9 cellular contexts compared by ENCODE assay signal in the genomic region with DNA sequence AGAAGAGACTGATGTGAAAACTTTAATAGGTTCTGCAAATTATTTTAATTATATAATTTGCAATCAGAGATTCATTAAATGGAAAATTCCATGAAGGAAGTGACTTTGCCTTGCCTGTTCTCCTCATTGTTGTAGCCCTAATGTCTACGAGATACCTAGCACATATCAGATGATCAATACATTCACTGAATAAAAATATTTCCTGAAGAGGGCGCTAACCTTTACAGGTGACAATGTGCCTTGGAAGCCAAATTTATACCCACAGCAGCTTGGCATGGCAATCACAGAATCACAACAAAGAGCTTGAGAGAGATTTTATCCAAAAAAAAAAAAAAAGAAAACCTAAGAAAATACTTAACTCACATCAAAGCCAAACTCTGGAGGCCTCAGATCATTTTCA. TPM values are rescaled to one million over a fixed set of nuclear protein-coding genes. Genes with fewer than 3 reads are reported as not detected.
A peak's percentile ranks its signal among the peaks of the same experiment; 100 is the strongest.
DNase-seq lines count a peak whose midpoint lies in the region; ATAC-seq, FAIRE-seq and TF ChIP-seq lines count a peak whose summit lies in the region.
"Had no signal": no experiment of that assay in that cellular context is flagged by ENCODE, and none has a peak within 500 bp of the region (broad histone marks: within the 10 kb centered on the region; RNA-seq: fewer than 3 reads in every experiment).

No MANE protein-coding gene starts in this region.

- peak; percentile 23 to 37 for DNase-seq in A549 (ENCODE audit: low read depth in 1 of 2, low spot score in 1 of 2)
- no peak for DNase-seq in GM12864 (ENCODE audit: low read depth)
- DNase-seq in NCI-H345 (lab: John Stamatoyannopoulos, UW) = peak; percentile 46
- no peak for DNase-seq in endothelial cell (ENCODE audit: low spot score)
- no peak for DNase-seq in upper lobe of right lung
- no peak for DNase-seq in activated gamma-delta T cell treated with Interleukin-2 at 50 U/mL for 16 hours
- no peak for DNase-seq in mucosa of gallbladder (ENCODE audit: low spot score)
- DNase-seq in NCI-H1048 (lab: John Stamatoyannopoulos, UW) = no peak

- TF ChIP-seq EP300 in A549 (IDR thresholded peaks at IDR 0.05) = no peak

- no peaks in the 10 kb centered on the region for H3K4me1 Mint-ChIP-seq in endothelial cell (ENCODE audit: unreplicated experiment)

- peaks cover 72% of the 10 kb centered on the region for H3K36me3 ChIP-seq in upper lobe of right lung

- POLR2A ChIA-PET in A549 (lab: Yijun Ruan, JAX) = no interaction called here

- intact Hi-C loops in upper lobe of right lung (cut with DNase I) = no loop called here

- H3K27ac Mint-ChIP-seq in endothelial cell (ENCODE audit: unreplicated experiment) = no peak overlapping the region
- H3K27ac Mint-ChIP-seq: activated naive CD8-positive, alpha-beta T cell had no signal

- no peaks in the 10 kb centered on the region for H3K27me3 ChIP-seq in upper lobe of right lung

- TF ChIP-seq CTCF in A549 (IDR thresholded peaks at IDR 0.05) (peak; percentile 50), GM12864 (IDR thresholded peaks at IDR 0.05; ENCODE audit: low read depth, low read length, missing control alignments) (peak; percentile 49), endothelial cell (IDR thresholded peaks at IDR 0.05; ENCODE audit: unreplicated experiment) (peak; percentile 36), upper lobe of right lung (IDR thresholded peaks at IDR 0.05) (peak; percentile 29)

- H3K9me3 Mint-ChIP-seq in endothelial cell (ENCODE audit: unreplicated experiment) = no peaks in the 10 kb centered on the region

- peak in 1 of 2 experiments; percentile 70; a peak in 2 of 6 replicates for ATAC-seq in A549
- no peak for ATAC-seq in upper lobe of right lung

- no peaks in the 10 kb centered on the region for H3K9me3 ChIP-seq in A549
- H3K9me3 ChIP-seq in upper lobe of right lung = no peaks in the 10 kb centered on the region

- FAIRE-seq in A549 (lab: Jason Lieb, UNC) = no peak

- H3K27ac ChIP-seq in A549 = no peak overlapping the region
- no peak overlapping the region for H3K27ac ChIP-seq in upper lobe of right lung

- CTCF ChIA-PET in A549 (lab: Yijun Ruan, JAX) = interaction anchor here (0.7 to 1.9 kb wide), 14 partner anchors 11 to 1559 kb away, joined by 3 to 18 read pairs (median 3); no protein-coding TSS in a partner anchor

- no peak for TF ChIP-seq POLR2A in A549 (IDR thresholded peaks at IDR 0.05; ENCODE audit: low read length)

- H3K4me1 ChIP-seq in A549 (peaks cover 10% of the 10 kb centered on the region; the same call in 2 of the 3 replicates), upper lobe of right lung (no peaks in the 10 kb centered on the region)

- no peak overlapping the region for H3K4me3 Mint-ChIP-seq in endothelial cell (ENCODE audit: unreplicated experiment)
- H3K4me3 Mint-ChIP-seq: activated naive CD8-positive, alpha-beta T cell had no signal

- H3K36me3 Mint-ChIP-seq in endothelial cell (ENCODE audit: low read depth, unreplicated experiment) = peaks cover 4% of the 10 kb centered on the region

- no peaks in the 10 kb centered on the region for H3K27me3 Mint-ChIP-seq in endothelial cell (ENCODE audit: unreplicated experiment)
- H3K27me3 Mint-ChIP-seq: activated naive CD8-positive, alpha-beta T cell had no signal

- WGBS in A549 (ENCODE audit: missing lambda C conversion rate) = 50% methylated on average over 2 of the region's 2 CpGs

- H3K4me3 ChIP-seq in A549 (no peak overlapping the region), GM12864 (ENCODE audit: low read depth, low read length) (no peak overlapping the region), upper lobe of right lung (no peak overlapping the region)

- TF ChIP-seq RAD21 in A549 (conservative IDR thresholded peaks at IDR 0.05 in 1 of 2, IDR thresholded peaks at IDR 0.05 in 1 of 2) = peak; percentile 20 to 38; a peak in 1 of 5 replicates

- H3K4me2 ChIP-seq in A549 = no peak overlapping the region

TF ChIP-seq in A549, 52 proteins besides CTCF, POLR2A, EP300 and RAD21:
- TF ChIP-seq SMC3 (IDR thresholded peaks at IDR 0.05) = peak; percentile 31; the same call in 2 of the 3 replicates
- TF ChIP-seq E2F6 (IDR thresholded peaks at IDR 0.05; ENCODE audit: borderline replicate concordance, low read depth) = no peak

RNA-seq across cellular contexts. Expression of gene HAUS6, which starts 17.4 kb away (rescaled TPM):
- polyA plus RNA-seq in A549 (2011; rRNA removed) = 24.1 and 34.6 TPM in 2 replicates
- 6.7 and 6.9 TPM in 2 replicates for polyA plus RNA-seq in A549 (2012; cell fraction: cytosol; rRNA removed)
- polyA plus RNA-seq in A549 (2012; cell fraction: nucleus; rRNA removed) = 5.7 and 8.0 TPM in 2 replicates
- polyA plus RNA-seq in A549 (2017; fragmentation: RNase III; extraction: RNeasy Plus Mini Kit Qiagen cat#74134 plus additional on column Dnase treatment) = 21.9 to 23.8 TPM (median 22.4 TPM) in 3 replicates
- polyA minus RNA-seq in A549 (2011; rRNA and poly(A)+ RNA removed) = 12.4 and 13.5 TPM in 2 replicates
- total RNA-seq in endothelial cell (ENCODE audit: unreplicated experiment) = 19.0 TPM
- 5.8 TPM for total RNA-seq in upper lobe of right lung
- 7.3 TPM for total RNA-seq in mucosa of gallbladder

RNA-seq across cellular contexts. Expression of gene RRAGA, which starts 36.1 kb away (rescaled TPM):
- 133 and 136 TPM in 2 replicates for polyA plus RNA-seq in A549 (2011; rRNA removed)
- polyA plus RNA-seq in A549 (2012; cell fraction: cytosol; rRNA removed) = 74.1 and 93.8 TPM in 2 replicates
- polyA plus RNA-seq in A549 (2012; cell fraction: nucleus; rRNA removed) = 55.1 and 71.7 TPM in 2 replicates
- polyA plus RNA-seq in A549 (2017; fragmentation: RNase III; extraction: RNeasy Plus Mini Kit Qiagen cat#74134 plus additional on column Dnase treatment) = 106 to 117 TPM (median 115 TPM) in 3 replicates
- 76.7 and 96.9 TPM in 2 replicates for polyA minus RNA-seq in A549 (2011; rRNA and poly(A)+ RNA removed)
- 95.8 TPM for total RNA-seq in endothelial cell (ENCODE audit: unreplicated experiment)
- 71.4 TPM for total RNA-seq in upper lobe of right lung
- 75.8 TPM for total RNA-seq in mucosa of gallbladder

RNA-seq across cellular contexts. Expression of gene PLIN2, which starts 42.0 kb away (rescaled TPM):
- 42.6 and 53.8 TPM in 2 replicates for polyA plus RNA-seq in A549 (2011; rRNA removed)
- polyA plus RNA-seq in A549 (2012; cell fraction: cytosol; rRNA removed) = 23.7 and 24.1 TPM in 2 replicates
- 14.7 and 16.1 TPM in 2 replicates for polyA plus RNA-seq in A549 (2012; cell fraction: nucleus; rRNA removed)
- polyA plus RNA-seq in A549 (2017; fragmentation: RNase III; extraction: RNeasy Plus Mini Kit Qiagen cat#74134 plus additional on column Dnase treatment) = 23.0 to 28.3 TPM (median 23.0 TPM) in 3 replicates
- 71.8 and 88.6 TPM in 2 replicates for polyA minus RNA-seq in A549 (2011; rRNA and poly(A)+ RNA removed)
- total RNA-seq in endothelial cell (ENCODE audit: unreplicated experiment) = 60.0 TPM
- 231 TPM for total RNA-seq in upper lobe of right lung
- total RNA-seq in mucosa of gallbladder = 82.2 TPM

RNA-seq across cellular contexts. Expression of gene SAXO1, which starts 52.3 kb away (rescaled TPM):
- polyA plus RNA-seq in A549 (2011; rRNA removed) (not detected in 2 replicates), A549 (2017; fragmentation: RNase III; extraction: RNeasy Plus Mini Kit Qiagen cat#74134 plus additional on column Dnase treatment) (not detected in 3 replicates)
- not detected in 2 replicates for polyA plus RNA-seq in A549 (2012; cell fraction: cytosol; rRNA removed)
- not detected in 2 replicates for polyA plus RNA-seq in A549 (2012; cell fraction: nucleus; rRNA removed)
- not detected in 2 replicates for polyA minus RNA-seq in A549 (2011; rRNA and poly(A)+ RNA removed)
- total RNA-seq in endothelial cell (ENCODE audit: unreplicated experiment) (not detected), upper lobe of right lung (0.12 TPM), mucosa of gallbladder (0.03 TPM)

Comparison
In these comparisons a context has a peak if more than half of its experiments do, and no peak if none do; other contexts are left out.
1. DNase-seq: peak in A549 (2 of 2) and NCI-H345 (single experiment); none in GM12864 (single experiment), endothelial cell (single experiment), upper lobe of right lung (single experiment), activated gamma-delta T cell treated with Interleukin-2 at 50 U/mL for 16 hours (single experiment), mucosa of gallbladder (single experiment) and NCI-H1048 (single experiment).
2. Peak in every context shown above with its lines, with median percentiles within 50 percentile points of each other: CTCF ChIP-seq.